In genomic region chr6:30719356-30719755, GRCh38 we compare ENCODE assay signal across 8 cellular contexts. TPM values are rescaled to one million over a fixed set of nuclear protein-coding genes. Genes with fewer than 3 reads are reported as not detected.
DNase-seq lines count a peak whose midpoint lies in the region; ATAC-seq and TF ChIP-seq lines count a peak whose summit lies in the region.

No MANE protein-coding gene starts in this region.

- H3K4me2 ChIP-seq in mesenchymal stem cell (ENCODE audit: low read length, poor library complexity, severe bottlenecking): peak overlapping the region; percentile 54

- in situ Hi-C loops in HAP-1 (cut with MboI; ENCODE audit: low sequenced_read_pairs): no loop called here

- TF ChIP-seq CTCF in 22Rv1 (IDR thresholded peaks at IDR 0.05): no peak

- peaks cover 6% of the 10 kb centered on the region for H3K79me1 ChIP-seq in mesenchymal stem cell (replicated peaks; ENCODE audit: low read length, poor library complexity, severe bottlenecking)

- no peak overlapping the region for H4K8ac ChIP-seq in mesenchymal stem cell (ENCODE audit: low read length)

- DNase-seq in HAP-1 (ENCODE audit: low spot score in 2 of 2): peak; percentile 61 to 83
- peak; percentile 51 for DNase-seq in astrocyte of the hippocampus (ENCODE audit: low read depth, low spot score)
- DNase-seq in mesenchymal stem cell: no peak
- DNase-seq in NCI-H2081 treated with DMSO at 0.1 percent for 48 hours (lab: John Stamatoyannopoulos, UW): no peak
- no peak for DNase-seq in germinal center (ENCODE audit: low spot score)
- no peak for DNase-seq in activated CD4-positive, CD25-positive, alpha-beta regulatory T cell treated with anti-CD3 and anti-CD28 coated beads, Interleukin-2, amount 50 U/mL, for 72 hours

- peak overlapping the region in 1 of 2 experiments; percentile 66 for H2BK12ac ChIP-seq in mesenchymal stem cell (ENCODE audit: low read length in 2 of 2)

- H3K27me3 ChIP-seq in HAP-1 (ENCODE audit: low read depth): no peaks in the 10 kb centered on the region
- H3K27me3 ChIP-seq in mesenchymal stem cell (ENCODE audit: control insufficient read depth in 1 of 2, insufficient read depth in 1 of 2, low read length in 2 of 2): no peaks in the 10 kb centered on the region

- H2BK120ac ChIP-seq in mesenchymal stem cell (ENCODE audit: low read depth, low read length): peak overlapping the region; percentile 6

- H3K4me1 ChIP-seq in HAP-1 (peaks cover 31% of the 10 kb centered on the region), mesenchymal stem cell (ENCODE audit: control insufficient read depth, insufficient read depth, low read depth, low read length) (peaks cover 11% of the 10 kb centered on the region)

- peak overlapping the region; percentile 60 to 79 for H3K4ac ChIP-seq in mesenchymal stem cell (ENCODE audit: low read depth in 1 of 2, low read length in 2 of 2)

- H2AFZ ChIP-seq in mesenchymal stem cell (ENCODE audit: low read depth, low read length): no peak overlapping the region

- no peaks in the 10 kb centered on the region for H3K9me3 ChIP-seq in HAP-1
- no peaks in the 10 kb centered on the region for H3K9me3 ChIP-seq in mesenchymal stem cell (ENCODE audit: control insufficient read depth, low read length)

- peaks cover 46% of the 10 kb centered on the region for H3K36me3 ChIP-seq in HAP-1 (replicated peaks)
- H3K36me3 ChIP-seq in mesenchymal stem cell (ENCODE audit: control insufficient read depth in 1 of 2, insufficient read depth in 2 of 2, low read depth in 1 of 2, low read length in 2 of 2): peaks cover 23 to 31% of the 10 kb centered on the region in 2 experiments

- no peak overlapping the region for H3K14ac ChIP-seq in mesenchymal stem cell (ENCODE audit: low read length in 2 of 2)

- H2BK5ac ChIP-seq in mesenchymal stem cell (ENCODE audit: low read depth, low read length, poor library complexity, severe bottlenecking): peak overlapping the region; percentile 66

- WGBS in mesenchymal stem cell: 21% methylated on average over 8 of the region's 8 CpGs

- H3K18ac ChIP-seq in mesenchymal stem cell (ENCODE audit: low read depth in 1 of 2, low read length in 2 of 2): peak overlapping the region; percentile 61 to 80

- H2AK5ac ChIP-seq in mesenchymal stem cell (ENCODE audit: low read length, severe bottlenecking): peak overlapping the region; percentile 79

- H3K23ac ChIP-seq in mesenchymal stem cell (ENCODE audit: low read length in 2 of 2): no peak overlapping the region

- H3K9ac ChIP-seq in mesenchymal stem cell (ENCODE audit: low read length): peak overlapping the region; percentile 99

- ATAC-seq in GM19328 (IDR thresholded peaks at IDR 0.05; ENCODE audit: unreplicated experiment): no peak

- H3K27ac ChIP-seq in 22Rv1: peak overlapping the region; percentile 97
- H3K27ac ChIP-seq in mesenchymal stem cell (ENCODE audit: low read length, poor library complexity, severe bottlenecking): peak overlapping the region; percentile 96

- no peak overlapping the region for H2BK15ac ChIP-seq in mesenchymal stem cell (ENCODE audit: low read depth, poor library complexity, severe bottlenecking)

- H3K4me3 ChIP-seq in HAP-1: peak overlapping the region; percentile 69
- H3K4me3 ChIP-seq in mesenchymal stem cell (ENCODE audit: insufficient read depth in 1 of 2, low read depth in 1 of 2, low read length in 2 of 2): peak overlapping the region in 1 of 2 experiments; percentile 93

- no peak overlapping the region for H4K91ac ChIP-seq in mesenchymal stem cell (ENCODE audit: low read length)

RNA-seq across cellular contexts. Expression of gene TUBB, which starts 0.8 kb away (rescaled TPM):
- 839 TPM for polyA plus RNA-seq in mesenchymal stem cell (2013, experiment 1 of 2)
- 819 TPM for polyA plus RNA-seq in mesenchymal stem cell (2013, experiment 2 of 2)

RNA-seq across cellular contexts. Expression of gene MDC1, which starts 2.3 kb away (rescaled TPM):
- 9.8 TPM for polyA plus RNA-seq in mesenchymal stem cell (2013, experiment 1 of 2)
- polyA plus RNA-seq in mesenchymal stem cell (2013, experiment 2 of 2): 8.6 TPM

RNA-seq across cellular contexts. Expression of gene FLOT1, which starts 23.1 kb away (rescaled TPM):
- polyA plus RNA-seq in mesenchymal stem cell (2013, experiment 1 of 2): 120 TPM
- polyA plus RNA-seq in mesenchymal stem cell (2013, experiment 2 of 2): 118 TPM

RNA-seq across cellular contexts. Expression of gene IER3, which starts 25.0 kb away (rescaled TPM):
- polyA plus RNA-seq in mesenchymal stem cell (2013, experiment 1 of 2): 220 TPM
- polyA plus RNA-seq in mesenchymal stem cell (2013, experiment 2 of 2): 207 TPM

RNA-seq across cellular contexts. Expression of gene NRM, which starts 28.6 kb away (rescaled TPM):
- 35.3 TPM for polyA plus RNA-seq in mesenchymal stem cell (2013, experiment 1 of 2)
- 36.1 TPM for polyA plus RNA-seq in mesenchymal stem cell (2013, experiment 2 of 2)

Comparison
In these comparisons a context has a peak if more than half of its experiments do, and no peak if none do; other contexts are left out.
1. DNase-seq: peak in HAP-1 (2 of 2) and astrocyte of the hippocampus (single experiment); none in mesenchymal stem cell (single experiment), NCI-H2081 treated with DMSO at 0.1 percent for 48 hours (single experiment), germinal center (single experiment) and activated CD4-positive, CD25-positive, alpha-beta regulatory T cell treated with anti-CD3 and anti-CD28 coated beads, Interleukin-2, amount 50 U/mL, for 72 hours (single experiment).